Comparison of ENCODE assay signal across 8 cellular contexts in genomic region chr10:6416892-6417512, GRCh38.
DNase-seq lines count a peak whose midpoint lies in the region; ATAC-seq, FAIRE-seq and TF ChIP-seq lines count a peak whose summit lies in the region.

No MANE protein-coding gene starts in this region.

- no peaks in the 10 kb centered on the region for H3K79me2 ChIP-seq in HepG2 (ENCODE audit: insufficient read depth, low read length)

- H3K4me1 ChIP-seq in BE2C, result no peaks in the 10 kb centered on the region
- peaks cover 4% of the 10 kb centered on the region for H3K4me1 ChIP-seq in NT2/D1 (ENCODE audit: insufficient read depth, insufficient read length)
- H3K4me1 ChIP-seq in colonic mucosa, result no peaks in the 10 kb centered on the region
- H3K4me1 ChIP-seq in HepG2 (ENCODE audit: insufficient read depth, low read length), result no peaks in the 10 kb centered on the region
- no peaks in the 10 kb centered on the region for H3K4me1 ChIP-seq in uterus

- no peak for TF ChIP-seq RAD21 in HepG2 (CRISPR knock-in tag; IDR thresholded peaks at IDR 0.05)

- DNase-seq in BE2C (no peak), GM18507 (ENCODE audit: extremely low spot score, insufficient read length, low read depth) (peak; percentile 18), NT2/D1 (ENCODE audit: low read depth, low spot score) (peak; percentile 33), colonic mucosa (no peak), HepG2 (ENCODE audit: low spot score) (peak; percentile 35), uterus (no peak), NCI-H187 treated with DMSO at 0.1 percent for 48 hours (lab: John Stamatoyannopoulos, UW) (no peak)
- DNase-seq in effector CD8-positive, alpha-beta T cell (lab: John Stamatoyannopoulos, UW), result no peak

- H3K9me3 ChIP-seq in BE2C (no peaks in the 10 kb centered on the region), NT2/D1 (ENCODE audit: insufficient read depth, low read length) (no peaks in the 10 kb centered on the region), colonic mucosa (no peaks in the 10 kb centered on the region), HepG2 (ENCODE audit: low read length) (no peaks in the 10 kb centered on the region), uterus (no peaks in the 10 kb centered on the region)

- no peak overlapping the region for H3K4me2 ChIP-seq in HepG2 (ENCODE audit: low read depth, low read length)

- H3K9ac ChIP-seq in NT2/D1 (ENCODE audit: insufficient read length, low read depth) (no peak overlapping the region), colonic mucosa (ENCODE audit: low read depth in 2 of 2, low read length in 2 of 2) (no peak overlapping the region), HepG2 (ENCODE audit: insufficient read depth, low read depth, low read length) (no peak overlapping the region)

- H3K4me3 ChIP-seq in BE2C (ENCODE audit: low read depth, low read length) (no peak overlapping the region), NT2/D1 (ENCODE audit: insufficient read length, low read depth) (no peak overlapping the region), colonic mucosa (no peak overlapping the region), HepG2 (replicated peaks in 1 of 3; ENCODE audit: insufficient read depth in 1 of 3, low read depth in 2 of 3, low read length in 3 of 3) (no peak overlapping the region), uterus (no peak overlapping the region)

- WGBS in HepG2 (ENCODE audit: low lambda C conversion rate), result 6% methylated on average over 3 of the region's 3 CpGs

- intact Hi-C loops in colonic mucosa (cut with DNase I) (loop anchor here (5.0 kb wide), 1 partner anchor 260 kb away; no protein-coding TSS in a partner anchor), HepG2 (cut with micrococcal nuclease; ENCODE audit: unreplicated experiment) (no loop called here), uterus (cut with DNase I; ENCODE audit: low total_unique reads) (no loop called here)

- CTCF ChIA-PET in HepG2 (lab: Yijun Ruan, JAX; ENCODE audit: low intra/inter-chr PET ratio, low total read pairs), result interaction anchor here (1.2 to 2.0 kb wide), 3 partner anchors 231 to 261 kb away, joined by 3 to 18 read pairs (median 4); no protein-coding TSS in a partner anchor

- no peak overlapping the region for H3K27ac ChIP-seq in colonic mucosa
- H3K27ac ChIP-seq in HepG2 (ENCODE audit: extremely low read length, insufficient read depth, low read length), result no peak overlapping the region
- H3K27ac ChIP-seq in uterus, result no peak overlapping the region

- H2AFZ ChIP-seq in HepG2 (ENCODE audit: low read length), result no peak overlapping the region

- no peaks in the 10 kb centered on the region for H3K36me3 ChIP-seq in BE2C
- no peaks in the 10 kb centered on the region for H3K36me3 ChIP-seq in NT2/D1 (ENCODE audit: insufficient read depth, insufficient read length, low read length)
- H3K36me3 ChIP-seq in colonic mucosa, result no peaks in the 10 kb centered on the region
- no peaks in the 10 kb centered on the region for H3K36me3 ChIP-seq in HepG2 (replicated peaks in 1 of 2; ENCODE audit: control insufficient read depth in 1 of 2, insufficient read depth in 2 of 2, low read length in 2 of 2)
- no peaks in the 10 kb centered on the region for H3K36me3 ChIP-seq in uterus

- POLR2A ChIA-PET in HepG2 (lab: Yijun Ruan, JAX), result no interaction called here

- H3K27me3 ChIP-seq in BE2C, result peaks cover 9% of the 10 kb centered on the region
- no peaks in the 10 kb centered on the region for H3K27me3 ChIP-seq in NT2/D1 (ENCODE audit: insufficient read depth, insufficient read length)
- no peaks in the 10 kb centered on the region for H3K27me3 ChIP-seq in colonic mucosa
- H3K27me3 ChIP-seq in HepG2 (ENCODE audit: control insufficient read depth in 1 of 2, insufficient read depth in 2 of 2, low read length in 2 of 2), result peaks cover 4 to 5% of the 10 kb centered on the region in 2 experiments; a peak in 2 of 5 replicates
- no peaks in the 10 kb centered on the region for H3K27me3 ChIP-seq in uterus

- H4K20me1 ChIP-seq in HepG2 (ENCODE audit: insufficient read depth, low read length), result no peaks in the 10 kb centered on the region

- TF ChIP-seq POLR2A in HepG2 (IDR thresholded peaks at IDR 0.05; ENCODE audit: insufficient read depth in 1 of 2, low read depth in 2 of 2, low read length in 2 of 2) (no peak), uterus (IDR thresholded peaks at IDR 0.05) (no peak)

- in situ Hi-C loops in HepG2 (cut with HindIII; ENCODE audit: extremely low pct_ligation_motif_present, low pct_unique_long_range_greater_than_20kb), result loop anchor here (10.0 kb wide), 1 partner anchor 258 kb away; no protein-coding TSS in a partner anchor

- FAIRE-seq in GM18507 (lab: Jason Lieb, UNC), result no peak
- no peak for FAIRE-seq in HepG2 (lab: Jason Lieb, UNC)

- no peak for TF ChIP-seq EP300 in HepG2 (IDR thresholded peaks at IDR 0.05; ENCODE audit: low read depth in 2 of 2, low read length in 2 of 2)
- no peak for TF ChIP-seq EP300 in HepG2 (CRISPR knock-in tag; IDR thresholded peaks at IDR 0.05; ENCODE audit: borderline replicate concordance)

- BruUV-seq in HepG2 (replicated peaks; lab: Mats Ljungman, UMichigan), result no TSS peak

- TF ChIP-seq CTCF in BE2C (IDR thresholded peaks at IDR 0.05; ENCODE audit: low read depth, low read length) (peak; percentile 60), colonic mucosa (IDR thresholded peaks at IDR 0.05) (peak; percentile 56), HepG2 (CRISPR knock-in tag; IDR thresholded peaks at IDR 0.05) (peak; percentile 75), uterus (IDR thresholded peaks at IDR 0.05) (peak; percentile 48 to 71 (median 61))

- ATAC-seq in HepG2, result peak; percentile 76

TF ChIP-seq in HepG2, 621 proteins besides CTCF, POLR2A, EP300 and RAD21:
- TF ChIP-seq FOSL2 (CRISPR knock-in tag; IDR thresholded peaks at IDR 0.05) (no peak), GFI1 (CRISPR knock-in tag; IDR thresholded peaks at IDR 0.05; ENCODE audit: borderline replicate concordance) (no peak), ZNF33B (CRISPR knock-in tag; IDR thresholded peaks at IDR 0.05) (no peak), RFX3 (CRISPR knock-in tag; IDR thresholded peaks at IDR 0.05) (peak; percentile 27; the same call in 1 of the 2 replicates), MTA3 (CRISPR knock-in tag; IDR thresholded peaks at IDR 0.05) (no peak), ZNF660 (CRISPR knock-in tag; IDR thresholded peaks at IDR 0.05; ENCODE audit: borderline replicate concordance, low read depth) (no peak), SMARCC2 (IDR thresholded peaks at IDR 0.05) (no peak), NR2F6 (IDR thresholded peaks at IDR 0.05) (no peak), NR2F6 (CRISPR knock-in tag; IDR thresholded peaks at IDR 0.05) (no peak), ZKSCAN8 (CRISPR knock-in tag; IDR thresholded peaks at IDR 0.05; ENCODE audit: borderline replicate concordance) (no peak), STAG1 (CRISPR knock-in tag; IDR thresholded peaks at IDR 0.05) (peak; percentile 77), PAF1 (CRISPR knock-in tag; IDR thresholded peaks at IDR 0.05) (no peak), ELF3 (CRISPR knock-in tag; IDR thresholded peaks at IDR 0.05) (no peak), FOXO1 (CRISPR knock-in tag; IDR thresholded peaks at IDR 0.05) (no peak), SMC3 (IDR thresholded peaks at IDR 0.05; ENCODE audit: low read length) (peak; percentile 46; the same call in 1 of the 2 replicates), ZNF501 (CRISPR knock-in tag; IDR thresholded peaks at IDR 0.05) (no peak), KDM5A (IDR thresholded peaks at IDR 0.05; ENCODE audit: borderline replicate concordance, low read length) (no peak), ZNF564 (CRISPR knock-in tag; IDR thresholded peaks at IDR 0.05) (no peak), PTBP1 (IDR thresholded peaks at IDR 0.05; ENCODE audit: low read depth, low read length, poor library complexity, severe bottlenecking) (no peak)

Comparison
In these comparisons a context has a peak if more than half of its experiments do, and no peak if none do; other contexts are left out.
1. DNase-seq: peak in GM18507 (single experiment), NT2/D1 (single experiment) and HepG2 (single experiment); none in BE2C (single experiment), colonic mucosa (single experiment), uterus (0 of 2), NCI-H187 treated with DMSO at 0.1 percent for 48 hours (single experiment) and effector CD8-positive, alpha-beta T cell (single experiment).
2. Peak in every context shown above with its lines, with median percentiles within 50 percentile points of each other: CTCF ChIP-seq.